ENCODE assay signal across 8 cellular contexts in the genomic region with DNA sequence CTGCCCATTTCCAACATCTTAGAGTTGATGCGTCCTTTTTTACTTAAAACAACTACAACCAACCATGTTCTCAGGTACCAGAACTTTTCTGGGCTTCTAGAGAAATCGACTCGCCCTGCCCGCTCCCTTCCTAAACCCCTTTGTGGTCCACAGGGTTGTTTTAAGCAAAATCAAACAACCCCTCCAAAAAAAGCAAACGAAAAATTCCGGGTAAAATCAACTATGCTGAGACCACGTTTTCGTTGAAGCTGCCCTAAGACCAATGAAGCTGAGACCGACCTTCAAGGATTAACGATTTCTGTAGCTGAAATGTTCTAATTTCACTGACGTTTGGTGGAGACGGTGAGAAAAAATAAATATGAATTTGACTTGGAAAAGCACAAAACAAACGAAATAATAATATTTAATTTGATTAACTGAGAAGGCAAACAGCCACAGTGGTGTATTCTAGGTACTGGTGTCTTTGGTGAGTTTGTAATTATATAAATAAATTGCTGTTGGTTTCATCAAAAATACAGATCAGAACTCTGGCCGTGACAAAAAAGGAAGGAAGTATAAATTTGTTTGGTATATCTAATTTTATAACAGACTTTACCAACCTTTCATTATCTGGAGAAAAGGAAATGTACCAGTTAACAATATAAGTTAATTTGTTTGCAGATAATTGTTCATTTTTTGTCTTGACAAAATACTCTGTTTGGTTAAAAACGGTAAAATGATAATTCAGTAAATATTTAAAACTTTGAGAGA. TPM values are rescaled to one million over a fixed set of nuclear protein-coding genes. Genes with fewer than 3 reads are reported as not detected.
DNase-seq lines count a peak whose midpoint lies in the region; ATAC-seq and TF ChIP-seq lines count a peak whose summit lies in the region.

No MANE protein-coding gene starts in this region.

- no peak for ATAC-seq in activated CD8-positive, alpha-beta T cell treated with anti-CD3 and anti-CD28 coated beads for 36 hours
- ATAC-seq in lower lobe of right lung: no peak
- ATAC-seq in GM18867 (IDR thresholded peaks at IDR 0.05; ENCODE audit: unreplicated experiment): no peak
- ATAC-seq in GM18520 (IDR thresholded peaks at IDR 0.05; ENCODE audit: unreplicated experiment): no peak

- H3K36me3 ChIP-seq in BLaER1 (no peaks in the 10 kb centered on the region), lower lobe of right lung (no peaks in the 10 kb centered on the region)

- peaks cover 70% of the 10 kb centered on the region for H4K20me1 ChIP-seq in BLaER1

- H3K27ac ChIP-seq in BLaER1: no peak overlapping the region
- no peak overlapping the region for H3K27ac ChIP-seq in lower lobe of right lung

- CTCF ChIA-PET in activated CD8-positive, alpha-beta T cell treated with anti-CD3 and anti-CD28 coated beads for 36 hours (lab: Charles Lee): interaction anchor here (1.0 kb wide), 1 partner anchor 199 kb away, joined by 3 read pairs; no protein-coding TSS in a partner anchor
- CTCF ChIA-PET in GM10248 (lab: Yijun Ruan, JAX): no interaction called here

- H3K4me1 Mint-ChIP-seq in activated CD8-positive, alpha-beta T cell treated with anti-CD3 and anti-CD28 coated beads for 36 hours (ENCODE audit: low read depth): peaks cover 18% of the 10 kb centered on the region

- H3K9ac ChIP-seq in BLaER1: no peak overlapping the region

- H3K9me3 ChIP-seq in BLaER1 (no peaks in the 10 kb centered on the region; the same call in 1 of the 2 replicates), lower lobe of right lung (no peaks in the 10 kb centered on the region)

- H3K4me3 ChIP-seq in BLaER1: peak overlapping the region; percentile 51
- H3K4me3 ChIP-seq in lower lobe of right lung: peak overlapping the region; percentile 38

- H3K27me3 ChIP-seq in BLaER1 (peaks cover 90% of the 10 kb centered on the region), lower lobe of right lung (ENCODE audit: low read depth) (peaks cover 98% of the 10 kb centered on the region)

- intact Hi-C loops in activated CD8-positive, alpha-beta T cell treated with anti-CD3 and anti-CD28 coated beads for 36 hours (cut with micrococcal nuclease): loop anchor here (5.0 kb wide), 1 partner anchor 198 kb away; no protein-coding TSS in a partner anchor
- intact Hi-C loops in lower lobe of right lung (cut with DNase I): no loop called here

- peak overlapping the region; percentile 84 for H3K4me2 ChIP-seq in BLaER1

- peaks cover 53% of the 10 kb centered on the region for H3K27me3 Mint-ChIP-seq in activated CD8-positive, alpha-beta T cell treated with anti-CD3 and anti-CD28 coated beads for 36 hours

- H3K4me1 ChIP-seq in BLaER1 (peaks cover 16% of the 10 kb centered on the region), lower lobe of right lung (peaks cover 31% of the 10 kb centered on the region)

- no peak for TF ChIP-seq CTCF in activated CD8-positive, alpha-beta T cell treated with anti-CD3 and anti-CD28 coated beads for 36 hours (IDR thresholded peaks at IDR 0.05)
- TF ChIP-seq CTCF in lower lobe of right lung (IDR thresholded peaks at IDR 0.05) (no peak), GM10248 (IDR thresholded peaks at IDR 0.05; ENCODE audit: control extremely low read depth, extremely low read depth, low read depth, missing control alignments) (no peak)

- DNase-seq in HCEC 1CT: peak; percentile 27
- no peak for DNase-seq in activated CD8-positive, alpha-beta T cell treated with anti-CD3 and anti-CD28 coated beads for 36 hours
- DNase-seq in lower lobe of right lung: no peak
- no peak for DNase-seq in GM10248 (ENCODE audit: extremely low spot score)
- DNase-seq in middle frontal gyrus (ENCODE audit: extremely low spot score, low spot score): no peak

- no peaks in the 10 kb centered on the region for H3K9me3 Mint-ChIP-seq in activated CD8-positive, alpha-beta T cell treated with anti-CD3 and anti-CD28 coated beads for 36 hours

- H3K27ac Mint-ChIP-seq in activated CD8-positive, alpha-beta T cell treated with anti-CD3 and anti-CD28 coated beads for 36 hours: peak overlapping the region; percentile 37

- H3K36me3 Mint-ChIP-seq in activated CD8-positive, alpha-beta T cell treated with anti-CD3 and anti-CD28 coated beads for 36 hours (ENCODE audit: low read depth): no peaks in the 10 kb centered on the region

- POLR2A ChIA-PET in activated CD8-positive, alpha-beta T cell treated with anti-CD3 and anti-CD28 coated beads for 36 hours (lab: Charles Lee): no interaction called here
- POLR2A ChIA-PET in GM10248 (lab: Yijun Ruan, JAX): no interaction called here

- peak overlapping the region; percentile 66 for H3K4me3 Mint-ChIP-seq in activated CD8-positive, alpha-beta T cell treated with anti-CD3 and anti-CD28 coated beads for 36 hours

RNA-seq across cellular contexts. Expression of gene IGF2BP3, which starts 4.7 kb away (rescaled TPM):
- 1 to 10 TPM in 1 of 2 experiments, under 1 TPM in 1; 0.61 to 1.1 TPM for total RNA-seq in activated CD8-positive, alpha-beta T cell treated with anti-CD3 and anti-CD28 coated beads for 36 hours
- 2.0 TPM for total RNA-seq in lower lobe of right lung

RNA-seq across cellular contexts. Expression of gene TRA2A, which starts 56.8 kb away (rescaled TPM):
- 10 to 100 TPM; 86.3 to 86.5 TPM for total RNA-seq in activated CD8-positive, alpha-beta T cell treated with anti-CD3 and anti-CD28 coated beads for 36 hours
- total RNA-seq in lower lobe of right lung: 84.1 TPM
